In genomic region chr5:122332589-122333555, GRCh38 we compare ENCODE assay signal across 24 cellular contexts. TPM values are rescaled to one million over a fixed set of nuclear protein-coding genes. Genes with fewer than 3 reads are reported as not detected.
DNase-seq lines count a peak whose midpoint lies in the region; ATAC-seq and TF ChIP-seq lines count a peak whose summit lies in the region.
"Had no signal": no experiment of that assay in that cellular context is flagged by ENCODE, and none has a peak within 500 bp of the region (broad histone marks: within the 10 kb centered on the region; RNA-seq: fewer than 3 reads in every experiment).

No MANE protein-coding gene starts in this region.

- CTCF ChIA-PET in HEK293T (lab: Yijun Ruan, JAX): interaction anchor here (1.3 kb wide), 1 partner anchor 37 kb away, joined by 6 read pairs; no protein-coding TSS in a partner anchor

- no peak overlapping the region for H3K9ac ChIP-seq in mesenchymal stem cell (ENCODE audit: low read length)

- H2AK5ac ChIP-seq in mesenchymal stem cell (ENCODE audit: low read length, severe bottlenecking): no peak overlapping the region

- no peak overlapping the region for H2BK120ac ChIP-seq in mesenchymal stem cell (ENCODE audit: low read depth, low read length)

- no peaks in the 10 kb centered on the region for H3K9me3 ChIP-seq in mesenchymal stem cell (ENCODE audit: control insufficient read depth, low read length)
- H3K9me3 ChIP-seq: psoas muscle, thoracic aorta had no signal

- H3K4ac ChIP-seq in mesenchymal stem cell (ENCODE audit: low read depth in 1 of 2, low read length in 2 of 2): no peak overlapping the region

- no peak for ATAC-seq in esophagus mucosa
- ATAC-seq: CD8-positive, alpha-beta T cell; foreskin keratinocyte; naive thymus-derived CD8-positive, alpha-beta T cell; psoas muscle; stimulated activated naive B cell treated with anti-CD40 and anti-IgM and Interleukin-4, amounts not matched to agents 10 μg/mL and 1 μg/mL and 100 μg/mL, for 72 hours had no signal

- H3K18ac ChIP-seq in mesenchymal stem cell (ENCODE audit: low read depth in 1 of 2, low read length in 2 of 2): peak overlapping the region in 1 of 2 experiments; percentile 11

- no peaks in the 10 kb centered on the region for H3K4me1 ChIP-seq in mesenchymal stem cell (ENCODE audit: control insufficient read depth, insufficient read depth, low read depth, low read length)
- H3K4me1 ChIP-seq: foreskin keratinocyte, psoas muscle had no signal

- TF ChIP-seq CTCF in GM20000 (IDR thresholded peaks at IDR 0.05; ENCODE audit: extremely low read depth, missing control alignments): no peak

- no peak overlapping the region for H3K27ac ChIP-seq in mesenchymal stem cell (ENCODE audit: low read length, poor library complexity, severe bottlenecking)
- H3K27ac ChIP-seq: cardiac muscle cell, foreskin keratinocyte, psoas muscle, thoracic aorta had no signal

- POLR2A ChIA-PET in HEK293T (lab: Yijun Ruan, JAX): interaction anchor here (0.6 to 1.1 kb wide), 3 partner anchors 12 to 78 kb away, joined by 3 read pairs; no protein-coding TSS in a partner anchor

- H3K4me2 ChIP-seq in mesenchymal stem cell (ENCODE audit: low read length, poor library complexity, severe bottlenecking): no peak overlapping the region

- H2BK15ac ChIP-seq in mesenchymal stem cell (ENCODE audit: low read depth, poor library complexity, severe bottlenecking): no peak overlapping the region

- H3K4me3 ChIP-seq in mesenchymal stem cell (ENCODE audit: insufficient read depth in 1 of 2, low read depth in 1 of 2, low read length in 2 of 2): no peak overlapping the region
- H3K4me3 ChIP-seq: cardiac muscle cell, psoas muscle, thoracic aorta had no signal

- no peaks in the 10 kb centered on the region for H3K27me3 ChIP-seq in mesenchymal stem cell (ENCODE audit: control insufficient read depth in 1 of 2, insufficient read depth in 1 of 2, low read length in 2 of 2)
- H3K27me3 ChIP-seq: cardiac muscle cell, foreskin keratinocyte had no signal

- H3K23ac ChIP-seq in mesenchymal stem cell (ENCODE audit: low read length in 2 of 2): no peak overlapping the region

- H4K8ac ChIP-seq in mesenchymal stem cell (ENCODE audit: low read length): no peak overlapping the region

- DNase-seq in HEK293T (ENCODE audit: extremely low spot score): no peak
- peak; percentile 69 for DNase-seq in amniotic epithelial cell (ENCODE audit: low read depth)
- DNase-seq in mesenchymal stem cell: peak; percentile 48
- peak; percentile 52 for DNase-seq in renal cortical epithelial cell (ENCODE audit: low read depth)
- DNase-seq in GM20000 (ENCODE audit: low spot score): no peak
- DNase-seq in activated T-cell treated with anti-CD3 and anti-CD28 coated beads, Interleukin-2, amount 50 U/mL, for 48 hours: no peak
- DNase-seq: activated gamma-delta T cell treated with Interleukin-2 at 50 U/mL for 16 hours; CD8-positive, alpha-beta T cell; dermis blood vessel endothelial cell; DND-41; foreskin keratinocyte; kidney; naive thymus-derived CD8-positive, alpha-beta T cell; NCI-H1092 treated with DMSO at 0.1 percent for 48 hours; NCI-H526; psoas muscle; SHP77 treated with DMSO at 0.1 percent for 48 hours; stimulated activated CD4-positive, alpha-beta T cell treated with anti-CD3 and anti-CD28 coated beads, Interleukin-2, amount 100 ng/mL, for 24 hours; stimulated activated naive B cell treated with anti-CD40 and anti-IgM and Interleukin-4, amounts not matched to agents 10 μg/mL and 1 μg/mL and 100 μg/mL, for 72 hours had no signal

- H4K91ac ChIP-seq in mesenchymal stem cell (ENCODE audit: low read length): no peak overlapping the region

- no peak overlapping the region for H2BK5ac ChIP-seq in mesenchymal stem cell (ENCODE audit: low read depth, low read length, poor library complexity, severe bottlenecking)

- no peak overlapping the region for H2AFZ ChIP-seq in mesenchymal stem cell (ENCODE audit: low read depth, low read length)

- no peaks in the 10 kb centered on the region for H3K36me3 ChIP-seq in mesenchymal stem cell (ENCODE audit: control insufficient read depth in 1 of 2, insufficient read depth in 2 of 2, low read depth in 1 of 2, low read length in 2 of 2)
- H3K36me3 ChIP-seq: cardiac muscle cell, thoracic aorta had no signal

- H2BK12ac ChIP-seq in mesenchymal stem cell (ENCODE audit: low read length in 2 of 2): no peak overlapping the region

- H3K14ac ChIP-seq in mesenchymal stem cell (ENCODE audit: low read length in 2 of 2): peak overlapping the region in 1 of 2 experiments; percentile 3

- no peaks in the 10 kb centered on the region for H3K79me1 ChIP-seq in mesenchymal stem cell (replicated peaks; ENCODE audit: low read length, poor library complexity, severe bottlenecking)

- 69% methylated on average over 5 of the region's 5 CpGs for WGBS in mesenchymal stem cell

TF ChIP-seq in HEK293T, 16 proteins besides CTCF, POLR2A, EP300 and RAD21:
- TF ChIP-seq HDGF (IDR thresholded peaks at IDR 0.05; ENCODE audit: borderline replicate concordance) (no peak), TARDBP (IDR thresholded peaks at IDR 0.05) (no peak), CTBP1 (IDR thresholded peaks at IDR 0.05; ENCODE audit: borderline replicate concordance) (no peak), PKNOX1 (IDR thresholded peaks at IDR 0.05) (peak; percentile 89), FOXM1 (IDR thresholded peaks at IDR 0.05; ENCODE audit: borderline replicate concordance) (no peak), LEF1 (IDR thresholded peaks at IDR 0.05; ENCODE audit: borderline replicate concordance) (no peak)

RNA-seq across cellular contexts. Expression of gene SNCAIP, which starts 20.8 kb away (rescaled TPM):
- 1.5 TPM for polyA plus RNA-seq in mesenchymal stem cell (2013, experiment 1 of 2)
- polyA plus RNA-seq in mesenchymal stem cell (2013, experiment 2 of 2): 1.8 TPM
- 1.7 and 3.0 TPM in 2 replicates for total RNA-seq in renal cortical epithelial cell
- 2.3 TPM for total RNA-seq in esophagus mucosa
- total RNA-seq: CD8-positive, alpha-beta T cell; foreskin keratinocyte; LHCN-M2; naive thymus-derived CD8-positive, alpha-beta T cell; T-helper 1 cell treated with Interleukin-12 subunit alpha and Interleukin-12 subunit beta and Interleukin-4 antibody, amounts not matched to agents 30 ng/mL and 1 ng/mL, for 36 hours had no signal
- polyA plus RNA-seq: naive thymus-derived CD8-positive, alpha-beta T cell had no signal

Comparison
In these comparisons a context has a peak if more than half of its experiments do, and no peak if none do; other contexts are left out.
1. DNase-seq: peak in amniotic epithelial cell (single experiment), mesenchymal stem cell (single experiment) and renal cortical epithelial cell (single experiment); none in HEK293T (single experiment), GM20000 (single experiment) and activated T-cell treated with anti-CD3 and anti-CD28 coated beads, Interleukin-2, amount 50 U/mL, for 48 hours (0 of 2).